19 cellular contexts compared by ENCODE assay signal in the genomic region with DNA sequence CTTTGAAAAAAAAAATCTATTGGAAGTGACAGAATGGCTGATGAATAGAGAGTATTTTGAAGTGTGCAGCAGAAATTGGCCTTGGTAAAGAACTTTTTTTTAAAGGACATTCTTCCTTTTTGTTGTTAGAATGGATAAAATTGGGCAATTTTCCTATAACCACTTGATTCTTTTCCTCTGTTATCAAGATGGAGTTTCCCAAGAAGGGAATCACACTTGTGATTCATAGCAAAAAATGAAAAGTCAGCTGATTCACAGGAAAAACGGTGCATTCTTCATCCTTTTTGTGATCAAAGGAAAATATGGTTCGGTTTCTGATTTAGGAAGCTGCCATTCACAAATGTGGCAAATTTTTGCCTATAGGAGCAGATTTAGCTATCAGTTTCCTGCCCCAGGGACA.
DNase-seq lines count a peak whose midpoint lies in the region; FAIRE-seq and TF ChIP-seq lines count a peak whose summit lies in the region.
"Had no signal": no experiment of that assay in that cellular context is flagged by ENCODE, and none has a peak within 500 bp of the region (broad histone marks: within the 10 kb centered on the region; RNA-seq: fewer than 3 reads in every experiment).

No MANE protein-coding gene starts in this region.

- no peaks in the 10 kb centered on the region for H3K9me3 ChIP-seq in astrocyte (ENCODE audit: insufficient read depth, low read depth, low read length)

- H2AFZ ChIP-seq in astrocyte (ENCODE audit: low read depth, low read length): no peak overlapping the region

- H3K36me3 ChIP-seq in astrocyte (ENCODE audit: insufficient read depth, low read length): no peaks in the 10 kb centered on the region

- no peaks in the 10 kb centered on the region for H3K79me2 ChIP-seq in astrocyte (ENCODE audit: insufficient read depth, low read length)

- TF ChIP-seq CTCF in astrocyte (IDR thresholded peaks at IDR 0.05; ENCODE audit: insufficient read depth, low read depth, low read length): no peak

- H3K27ac Mint-ChIP-seq in astrocyte (ENCODE audit: unreplicated experiment): no peak overlapping the region
- H3K27ac Mint-ChIP-seq: CD14-positive monocyte; CD8-positive, alpha-beta T cell had no signal

- H3K27me3 Mint-ChIP-seq in astrocyte (ENCODE audit: low read depth, unreplicated experiment): no peaks in the 10 kb centered on the region

- no peaks in the 10 kb centered on the region for H3K27me3 ChIP-seq in astrocyte (ENCODE audit: insufficient read depth, low read length)

- no peak overlapping the region for H3K4me3 ChIP-seq in astrocyte (ENCODE audit: insufficient read depth, low read depth, low read length)

- no peak for FAIRE-seq in astrocyte (lab: Jason Lieb, UNC)
- FAIRE-seq: A204.1, D721Med had no signal

- peaks cover 15% of the 10 kb centered on the region for H3K4me1 ChIP-seq in astrocyte (ENCODE audit: insufficient read depth, low read length)

- no peak overlapping the region for H3K27ac ChIP-seq in astrocyte (ENCODE audit: low read depth, low read length)
- H3K27ac ChIP-seq: HL-60 had no signal

- no peaks in the 10 kb centered on the region for H3K36me3 Mint-ChIP-seq in astrocyte (ENCODE audit: low read depth, unreplicated experiment)
- H3K36me3 Mint-ChIP-seq: CD14-positive monocyte; CD8-positive, alpha-beta T cell had no signal

- H3K4me3 Mint-ChIP-seq in astrocyte (ENCODE audit: unreplicated experiment): no peak overlapping the region
- H3K4me3 Mint-ChIP-seq: CD14-positive monocyte; CD8-positive, alpha-beta T cell had no signal

- no peaks in the 10 kb centered on the region for H4K20me1 ChIP-seq in astrocyte (ENCODE audit: insufficient read depth, low read length)

- H3K9ac ChIP-seq in astrocyte (ENCODE audit: low read length): no peak overlapping the region

- no peak overlapping the region for H3K4me2 ChIP-seq in astrocyte (ENCODE audit: low read length)

- no peaks in the 10 kb centered on the region for H3K9me3 Mint-ChIP-seq in astrocyte (ENCODE audit: unreplicated experiment)

- DNase-seq in EL (peak; percentile 5), HS-5 (ENCODE audit: low read depth) (peak; percentile 5), astrocyte (ENCODE audit: low read depth) (peak; percentile 63), iris pigment epithelial cell (ENCODE audit: low read depth) (peak; percentile 48), RPMI8226 (no peak), HCEC 1CT (no peak), NOMO-1 treated with DMSO at 0.1 percent for 48 hours (lab: John Stamatoyannopoulos, UW; ENCODE audit: unreplicated experiment) (no peak), NCI-H2227 (lab: John Stamatoyannopoulos, UW; ENCODE audit: unreplicated experiment) (no peak)
- DNase-seq: COR-L47, DMS153, DMS79 treated with DMSO at 0.1 percent for 48 hours, GF-D8, IMR-90, KBM-7 had no signal

- peaks cover 5% of the 10 kb centered on the region for H3K4me1 Mint-ChIP-seq in astrocyte (ENCODE audit: low read depth, unreplicated experiment)
- H3K4me1 Mint-ChIP-seq: CD14-positive monocyte had no signal

Comparison
In these comparisons a context has a peak if more than half of its experiments do, and no peak if none do; other contexts are left out.
1. DNase-seq: peak in EL (single experiment), HS-5 (single experiment), astrocyte (single experiment) and iris pigment epithelial cell (single experiment); none in RPMI8226 (single experiment), HCEC 1CT (single experiment), NOMO-1 treated with DMSO at 0.1 percent for 48 hours (single experiment) and NCI-H2227 (single experiment).